In the genomic region with DNA sequence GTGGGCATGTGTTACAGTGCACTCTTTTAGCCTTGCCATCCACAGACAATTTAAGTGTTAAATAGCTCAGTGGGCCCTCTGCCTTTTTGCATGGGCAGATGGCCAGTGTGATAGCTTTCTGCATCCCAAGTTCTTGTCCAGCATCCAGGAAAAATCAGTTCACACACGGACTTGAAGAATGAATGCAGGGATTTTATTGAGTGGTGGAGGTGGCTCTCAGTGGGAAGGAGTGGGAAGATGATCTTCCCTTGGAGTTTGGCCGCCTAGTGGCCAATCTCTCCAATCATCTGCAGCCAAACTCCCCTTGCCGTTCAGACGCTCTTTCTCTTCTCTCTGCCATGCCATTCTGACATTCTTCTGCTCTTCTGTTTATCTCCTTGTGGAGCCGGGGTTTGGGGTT, we compare ENCODE assay signal across 10 cellular contexts.
A peak's percentile ranks its signal among the peaks of the same experiment; 100 is the strongest.
DNase-seq lines count a peak whose midpoint lies in the region; ATAC-seq, FAIRE-seq and TF ChIP-seq lines count a peak whose summit lies in the region.
"Had no signal": no experiment of that assay in that cellular context is flagged by ENCODE, and none has a peak within 500 bp of the region (broad histone marks: within the 10 kb centered on the region; RNA-seq: fewer than 3 reads in every experiment).

No MANE protein-coding gene starts in this region.

- no peak overlapping the region for H3K27ac Mint-ChIP-seq in neural crest cell (ENCODE audit: unreplicated experiment)

- DNase-seq in D721Med (ENCODE audit: insufficient read length, low spot score) = no peak
- DNase-seq in HEK293T (ENCODE audit: extremely low spot score) = peak; percentile 38
- DNase-seq in cardiac fibroblast (ENCODE audit: low read depth in 2 of 2) = peak; percentile 28 to 29
- no peak for DNase-seq in neural crest cell (ENCODE audit: low read depth, low spot score)
- no peak for DNase-seq in activated naive CD4-positive, alpha-beta T cell treated with anti-CD3 and anti-CD28 coated beads, Interleukin-2, amount 50 U/mL, for 16 hours
- DNase-seq in amniotic stem cell (lab: John Stamatoyannopoulos, UW) = no peak
- DNase-seq: NCI-H446 treated with DMSO at 0.1 percent for 48 hours, right lobe of liver had no signal

- POLR2A ChIA-PET in HEK293T (lab: Yijun Ruan, JAX) = no interaction called here

- no peak for FAIRE-seq in D721Med (lab: Jason Lieb, UNC)
- FAIRE-seq: HTR-8/SVneo had no signal

- ATAC-seq in GM21528 (IDR thresholded peaks at IDR 0.05; ENCODE audit: low FRiP score, unreplicated experiment) = no peak

- H3K9me3 Mint-ChIP-seq in neural crest cell = peaks cover 5% of the 10 kb centered on the region

- H3K36me3 Mint-ChIP-seq in neural crest cell (ENCODE audit: low read depth) = no peaks in the 10 kb centered on the region

- CTCF ChIA-PET in HEK293T (lab: Yijun Ruan, JAX) = interaction anchor here (0.6 to 1.0 kb wide), 2 partner anchors 46 to 692 kb away, joined by 3 read pairs; no protein-coding TSS in a partner anchor

- H3K4me3 Mint-ChIP-seq in neural crest cell = no peak overlapping the region

- TF ChIP-seq CTCF in D721Med (IDR thresholded peaks at IDR 0.05; ENCODE audit: insufficient read depth, missing control alignments) (peak; percentile 14), cardiac fibroblast (IDR thresholded peaks at IDR 0.05; ENCODE audit: low read depth, low read length) (peak; percentile 52), neural crest cell (conservative IDR thresholded peaks at IDR 0.05) (peak; percentile 50)

- H3K4me3 ChIP-seq in cardiac fibroblast (replicated peaks in 1 of 2; ENCODE audit: low read depth in 2 of 2, low read length in 2 of 2) = no peak overlapping the region
- H3K4me3 ChIP-seq: right lobe of liver had no signal

- peaks cover 10% of the 10 kb centered on the region for H3K4me1 Mint-ChIP-seq in neural crest cell

- H3K27me3 Mint-ChIP-seq in neural crest cell (ENCODE audit: low read depth) = no peaks in the 10 kb centered on the region

TF ChIP-seq in HEK293T, 16 proteins besides CTCF, POLR2A, EP300 and RAD21:
- TF ChIP-seq SP1 (IDR thresholded peaks at IDR 0.05) (no peak), ELF4 (IDR thresholded peaks at IDR 0.05) (no peak), ZNF384 (IDR thresholded peaks at IDR 0.05) (no peak), L3MBTL2 (conservative IDR thresholded peaks at IDR 0.05) (no peak), ARNT (IDR thresholded peaks at IDR 0.05) (no peak), CTBP1 (IDR thresholded peaks at IDR 0.05; ENCODE audit: borderline replicate concordance) (no peak), FOXA1 (IDR thresholded peaks at IDR 0.05) (no peak), FOXK2 (IDR thresholded peaks at IDR 0.05) (no peak)

Comparison
In these comparisons a context has a peak if more than half of its experiments do, and no peak if none do; other contexts are left out.
1. DNase-seq: peak in HEK293T (single experiment) and cardiac fibroblast (2 of 2); none in D721Med (single experiment), neural crest cell (single experiment), activated naive CD4-positive, alpha-beta T cell treated with anti-CD3 and anti-CD28 coated beads, Interleukin-2, amount 50 U/mL, for 16 hours (single experiment) and amniotic stem cell (single experiment).
2. Peak in every context shown above with its lines, with median percentiles within 50 percentile points of each other: CTCF ChIP-seq.